ENCODE assay signal across 16 cellular contexts in the genomic region with DNA sequence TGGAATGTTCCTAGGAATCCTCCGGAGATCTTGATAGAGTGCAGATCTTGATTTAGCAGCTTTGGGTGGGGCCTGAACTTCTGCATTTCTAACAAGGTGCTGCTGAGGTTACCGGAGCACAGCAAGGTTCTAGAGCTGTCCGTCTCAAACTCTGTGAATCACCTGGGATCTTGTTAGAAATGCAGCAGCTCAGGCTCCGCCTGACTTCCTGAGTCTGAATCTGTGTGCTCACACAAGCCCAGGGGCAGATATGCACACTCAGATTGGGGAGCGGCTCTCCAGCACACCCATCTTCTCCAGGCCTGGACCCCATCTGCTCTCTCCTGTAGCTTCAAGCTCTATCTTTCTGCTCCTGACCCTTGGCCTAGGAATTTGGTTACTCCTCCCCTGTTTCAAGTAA. TPM values are rescaled to one million over a fixed set of nuclear protein-coding genes. Genes with fewer than 3 reads are reported as not detected.
DNase-seq lines count a peak whose midpoint lies in the region; ATAC-seq and TF ChIP-seq lines count a peak whose summit lies in the region.
"Had no signal": no experiment of that assay in that cellular context is flagged by ENCODE, and none has a peak within 500 bp of the region (broad histone marks: within the 10 kb centered on the region; RNA-seq: fewer than 3 reads in every experiment).

No MANE protein-coding gene starts in this region.

- peaks cover 22% of the 10 kb centered on the region for H3K4me1 Mint-ChIP-seq in Caco-2 (ENCODE audit: low read depth, unreplicated experiment)
- peaks cover 12% of the 10 kb centered on the region for H3K4me1 Mint-ChIP-seq in activated CD4-positive, alpha-beta memory T cell treated with anti-CD3 and anti-CD28 coated beads for 36 hours (ENCODE audit: low read depth)

- H3K36me3 ChIP-seq in Caco-2 (ENCODE audit: control insufficient read depth, insufficient read depth, low read length) (no peaks in the 10 kb centered on the region), esophagus squamous epithelium (no peaks in the 10 kb centered on the region), mesendoderm (ENCODE audit: control insufficient read depth, insufficient read depth, low read length) (no peaks in the 10 kb centered on the region), ovary (no peaks in the 10 kb centered on the region)
- H3K36me3 ChIP-seq: BLaER1 had no signal

- no peak overlapping the region for H3K18ac ChIP-seq in mesendoderm (ENCODE audit: low read length)

- H3K4me1 ChIP-seq in Caco-2 (peaks cover 30% of the 10 kb centered on the region), esophagus squamous epithelium (peaks cover 5 to 78% (median 19%) of the 10 kb centered on the region in 3 donors), mesendoderm (ENCODE audit: control insufficient read depth, low read depth, low read length) (peaks cover 3% of the 10 kb centered on the region), ovary (ENCODE audit: insufficient read depth) (peaks cover 3% of the 10 kb centered on the region)
- H3K4me1 ChIP-seq: BLaER1 had no signal

- no peak overlapping the region for H4K8ac ChIP-seq in mesendoderm (ENCODE audit: low read depth, low read length)

- H3K27me3 ChIP-seq in Caco-2 (replicated peaks; ENCODE audit: control insufficient read depth, insufficient read depth, low read length) (no peaks in the 10 kb centered on the region), esophagus squamous epithelium (peaks cover 0 to 13% (median 0%) of the 10 kb centered on the region in 4 donors), mesendoderm (ENCODE audit: insufficient read depth, low read length, poor library complexity) (no peaks in the 10 kb centered on the region), ovary (no peaks in the 10 kb centered on the region)
- H3K27me3 ChIP-seq: BLaER1 had no signal

- H2BK5ac ChIP-seq in mesendoderm (ENCODE audit: low read length), result no peak overlapping the region

- H3K23ac ChIP-seq in mesendoderm (ENCODE audit: low read length), result no peak overlapping the region

- H3K4me2 ChIP-seq in mesendoderm (ENCODE audit: low read length), result no peak overlapping the region
- H3K4me2 ChIP-seq: BLaER1 had no signal

- H2AK5ac ChIP-seq in mesendoderm (ENCODE audit: low read length), result no peak overlapping the region

- TF ChIP-seq CTCF in Caco-2 (IDR thresholded peaks at IDR 0.05; ENCODE audit: insufficient read depth in 1 of 2, low read depth in 1 of 2, low read length in 1 of 2, severe bottlenecking in 1 of 2, unreplicated experiment in 1 of 2), result no peak
- TF ChIP-seq CTCF in epithelial cell of esophagus (IDR thresholded peaks at IDR 0.05; ENCODE audit: insufficient read depth, low read depth, low read length, missing control alignments), result no peak
- no peak for TF ChIP-seq CTCF in esophagus squamous epithelium (IDR thresholded peaks at IDR 0.05)
- no peak for TF ChIP-seq CTCF in omental fat pad (IDR thresholded peaks at IDR 0.05)
- TF ChIP-seq CTCF in ovary (IDR thresholded peaks at IDR 0.05), result no peak

- H3K4me3 ChIP-seq in Caco-2 (ENCODE audit: low read depth, low read length), result no peak overlapping the region
- no peak overlapping the region for H3K4me3 ChIP-seq in epithelial cell of esophagus (ENCODE audit: low read length)
- no peak overlapping the region for H3K4me3 ChIP-seq in esophagus squamous epithelium
- H3K4me3 ChIP-seq in mesendoderm (ENCODE audit: low read length), result no peak overlapping the region
- H3K4me3 ChIP-seq in ovary, result no peak overlapping the region
- H3K4me3 ChIP-seq: BLaER1 had no signal

- H3K79me2 ChIP-seq in mesendoderm (ENCODE audit: control insufficient read depth, insufficient read depth, low read length), result no peaks in the 10 kb centered on the region

- no peak overlapping the region for H3K4me3 Mint-ChIP-seq in Caco-2 (ENCODE audit: unreplicated experiment)
- H3K4me3 Mint-ChIP-seq in activated CD4-positive, alpha-beta memory T cell treated with anti-CD3 and anti-CD28 coated beads for 36 hours, result no peak overlapping the region
- H3K4me3 Mint-ChIP-seq: CD8-positive, alpha-beta memory T cell; H9 had no signal

- POLR2A ChIA-PET in Caco-2 (lab: Charles Lee), result no interaction called here
- POLR2A ChIA-PET in activated CD4-positive, alpha-beta memory T cell treated with anti-CD3 and anti-CD28 coated beads for 36 hours (lab: Charles Lee), result no interaction called here

- H3K9me3 Mint-ChIP-seq in Caco-2 (ENCODE audit: unreplicated experiment), result peaks cover 15% of the 10 kb centered on the region
- no peaks in the 10 kb centered on the region for H3K9me3 Mint-ChIP-seq in activated CD4-positive, alpha-beta memory T cell treated with anti-CD3 and anti-CD28 coated beads for 36 hours
- H3K9me3 Mint-ChIP-seq: CD8-positive, alpha-beta memory T cell; H9 had no signal

- H3K9me3 ChIP-seq in Caco-2 (peaks cover 18% of the 10 kb centered on the region), esophagus squamous epithelium (no peaks in the 10 kb centered on the region), ovary (no peaks in the 10 kb centered on the region)
- H3K9me3 ChIP-seq: BLaER1 had no signal

- H4K5ac ChIP-seq in mesendoderm (ENCODE audit: low read length), result no peak overlapping the region

- H3K9ac ChIP-seq in mesendoderm (ENCODE audit: low read length), result no peak overlapping the region
- H3K9ac ChIP-seq: BLaER1 had no signal

- no peak for TF ChIP-seq EP300 in ovary (IDR thresholded peaks at IDR 0.05)

- intact Hi-C loops in Caco-2 (cut with micrococcal nuclease; ENCODE audit: unreplicated experiment), result no loop called here
- intact Hi-C loops in esophagus squamous epithelium (cut with DNase I), result no loop called here
- intact Hi-C loops in activated CD4-positive, alpha-beta memory T cell treated with anti-CD3 and anti-CD28 coated beads for 36 hours (cut with micrococcal nuclease), result no loop called here
- intact Hi-C loops in ovary (cut with DNase I), result no loop called here

- no TSS peak for BruUV-seq in Caco-2 (replicated peaks; lab: Mats Ljungman, UMichigan)

- 35 to 66% methylated on average over 5 of the region's 5 CpGs for WGBS in esophagus squamous epithelium, 2 donors
- WGBS in mesendoderm (ENCODE audit: extremely low coverage, insufficient coverage, low lambda C conversion rate), result no CpG with 5 or more reads among the region's 5 CpGs
- 82 to 85% (median 83%) methylated on average over 5 of the region's 5 CpGs for WGBS in ovary, 3 donors

- CTCF ChIA-PET in Caco-2 (lab: Charles Lee), result no interaction called here
- CTCF ChIA-PET in activated CD4-positive, alpha-beta memory T cell treated with anti-CD3 and anti-CD28 coated beads for 36 hours (lab: Charles Lee), result no interaction called here

- H3K36me3 Mint-ChIP-seq in Caco-2 (ENCODE audit: insufficient read depth, unreplicated experiment), result peaks cover 19% of the 10 kb centered on the region
- H3K36me3 Mint-ChIP-seq in activated CD4-positive, alpha-beta memory T cell treated with anti-CD3 and anti-CD28 coated beads for 36 hours, result no peaks in the 10 kb centered on the region
- H3K36me3 Mint-ChIP-seq: CD8-positive, alpha-beta memory T cell had no signal

- H3K27me3 Mint-ChIP-seq in Caco-2 (ENCODE audit: insufficient read depth, unreplicated experiment), result no peaks in the 10 kb centered on the region
- H3K27me3 Mint-ChIP-seq in activated CD4-positive, alpha-beta memory T cell treated with anti-CD3 and anti-CD28 coated beads for 36 hours, result peaks cover 38% of the 10 kb centered on the region

- H3K27ac Mint-ChIP-seq in Caco-2 (ENCODE audit: unreplicated experiment), result peak overlapping the region; percentile 60
- no peak overlapping the region for H3K27ac Mint-ChIP-seq in activated CD4-positive, alpha-beta memory T cell treated with anti-CD3 and anti-CD28 coated beads for 36 hours
- H3K27ac Mint-ChIP-seq: H9 had no signal

- TF ChIP-seq POLR2A in esophagus squamous epithelium (IDR thresholded peaks at IDR 0.05), result no peak
- TF ChIP-seq POLR2A in erythroblast (IDR thresholded peaks at IDR 0.05; ENCODE audit: low read length), result no peak
- TF ChIP-seq POLR2A in ovary (IDR thresholded peaks at IDR 0.05), result no peak

- no peak overlapping the region for H2BK120ac ChIP-seq in mesendoderm (ENCODE audit: low read depth, low read length)

- no peak overlapping the region for H3K4ac ChIP-seq in mesendoderm (ENCODE audit: low read depth, low read length)

- H3K27ac ChIP-seq in esophagus squamous epithelium (peak overlapping the region; percentile 16 to 90 (median 62)), mesendoderm (ENCODE audit: low read depth, low read length) (no peak overlapping the region), ovary (no peak overlapping the region)
- H3K27ac ChIP-seq: BLaER1 had no signal

- no peak overlapping the region for H2BK15ac ChIP-seq in mesendoderm (replicated peaks; ENCODE audit: low read depth)

- H3K56ac ChIP-seq in mesendoderm (ENCODE audit: low read length), result no peak overlapping the region

- DNase-seq in Caco-2 (peak in 1 of 2 experiments; percentile 51), epithelial cell of esophagus (ENCODE audit: low read depth) (peak; percentile 85), esophagus squamous epithelium (lab: John Stamatoyannopoulos, UW) (no peak), omental fat pad (ENCODE audit: low spot score) (no peak), mesendoderm (no peak), erythroblast (lab: John Stamatoyannopoulos, UW) (no peak), ovary (no peak)
- DNase-seq in activated CD4-positive, alpha-beta memory T cell treated with anti-CD3 and anti-CD28 coated beads for 36 hours, result no peak
- DNase-seq: 8988T; AML-193; CD8-positive, alpha-beta memory T cell; DMS53; GOT3; H9 had no signal

- H3K79me1 ChIP-seq in mesendoderm (ENCODE audit: low read length), result no peaks in the 10 kb centered on the region

- ATAC-seq in omental fat pad (ENCODE audit: low FRiP score), result peak; percentile 4
- ATAC-seq: HepG2 had no signal

RNA-seq across cellular contexts. Expression of a gene that starts 3.5 kb away (rescaled TPM):
- not detected in 2 replicates for total RNA-seq in Caco-2 (2022)
- not detected for total RNA-seq in esophagus squamous epithelium
- 1 to 10 TPM in 1 of 4 donors, under 1 TPM in 2, not detected in 1; 0.36 to 1.5 (median 0.88) TPM for total RNA-seq in omental fat pad
- polyA plus RNA-seq in mesendoderm (2013, experiment 1 of 2), result 0.03 TPM
- not detected for polyA plus RNA-seq in mesendoderm (2013, experiment 2 of 2)
- total RNA-seq in activated CD4-positive, alpha-beta memory T cell treated with anti-CD3 and anti-CD28 coated beads for 36 hours, result not detected
- total RNA-seq in ovary, result not detected
- polyA plus RNA-seq in ovary, result under 1 TPM in 1 of 2 donors, not detected in 1; 0.45 TPM
- total RNA-seq: CD8-positive, alpha-beta memory T cell; H9; HepG2 had no signal
- polyA plus RNA-seq: CD8-positive, alpha-beta memory T cell; HepG2 had no signal

RNA-seq across cellular contexts. Expression of a gene that starts 22.9 kb away (rescaled TPM):
- not detected in 2 replicates for total RNA-seq in Caco-2 (2022)
- total RNA-seq in esophagus squamous epithelium, result 10 to 100 TPM in 1 of 4 donors, 1 to 10 TPM in 3; 1.1 to 11.3 (median 6.3) TPM
- 100 to 1,000 TPM; 113 to 601 (median 377) TPM for total RNA-seq in omental fat pad
- 0.27 TPM for polyA plus RNA-seq in mesendoderm (2013, experiment 1 of 2)
- 0.41 TPM for polyA plus RNA-seq in mesendoderm (2013, experiment 2 of 2)
- not detected for total RNA-seq in activated CD4-positive, alpha-beta memory T cell treated with anti-CD3 and anti-CD28 coated beads for 36 hours
- total RNA-seq in ovary, result 10 to 100 TPM in 5 of 7 donors, 1 to 10 TPM in 2; 3.5 to 44.0 (median 17.2) TPM
- polyA plus RNA-seq in ovary, result 10 to 100 TPM in 1 of 2 donors, 1 to 10 TPM in 1; 6.1 to 37.6 TPM
- total RNA-seq: CD8-positive, alpha-beta memory T cell; HepG2 had no signal
- polyA plus RNA-seq: CD8-positive, alpha-beta memory T cell; HepG2 had no signal

Comparison
In these comparisons a context has a peak if more than half of its experiments do, and no peak if none do; other contexts are left out.
1. H3K27ac ChIP-seq: peak in esophagus squamous epithelium (4 of 4); none in mesendoderm (single experiment) and ovary (0 of 2).